ENCODE assay signal across 28 cellular contexts in the genomic region with DNA sequence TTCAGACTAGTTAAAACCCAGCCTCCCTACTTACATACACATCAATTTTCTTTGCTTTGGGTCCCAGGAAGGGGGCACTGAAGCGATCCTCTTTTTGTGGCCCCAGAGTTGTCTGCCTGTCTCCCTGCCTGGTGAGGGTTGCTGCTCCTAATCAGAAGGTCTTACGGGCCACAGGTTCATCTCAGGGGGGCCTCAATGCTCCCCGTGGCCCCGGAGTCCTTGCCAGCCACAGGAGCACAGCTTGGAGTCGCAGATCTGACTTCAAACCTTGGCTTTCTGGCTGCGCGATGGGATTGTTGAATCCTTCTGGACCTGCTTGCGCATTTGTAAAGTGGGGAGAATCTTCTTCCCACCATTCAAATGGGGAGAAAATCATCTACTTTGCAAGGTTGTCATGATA. TPM values are rescaled to one million over a fixed set of nuclear protein-coding genes. Genes with fewer than 3 reads are reported as not detected.
DNase-seq lines count a peak whose midpoint lies in the region; ATAC-seq, FAIRE-seq and TF ChIP-seq lines count a peak whose summit lies in the region.
"Had no signal": no experiment of that assay in that cellular context is flagged by ENCODE, and none has a peak within 500 bp of the region (broad histone marks: within the 10 kb centered on the region; RNA-seq: fewer than 3 reads in every experiment).

No MANE protein-coding gene starts in this region.

- H3K9me2 ChIP-seq in GM23338 (ENCODE audit: insufficient read depth): peaks cover 3% of the 10 kb centered on the region; the same call in 1 of the 2 replicates

- H3K4me1 ChIP-seq in GM23338 (ENCODE audit: insufficient read depth) (peaks cover 29% of the 10 kb centered on the region), astrocyte (ENCODE audit: insufficient read depth, low read length) (peaks cover 24% of the 10 kb centered on the region), iPS-20b (ENCODE audit: insufficient read depth, low read length) (peaks cover 10% of the 10 kb centered on the region; the same call in 1 of the 2 replicates), thoracic aorta (ENCODE audit: control insufficient read depth in 1 of 2, low read depth in 2 of 2) (peaks cover 55 to 86% of the 10 kb centered on the region in 2 donors)
- H3K4me1 ChIP-seq: foreskin keratinocyte, pancreas had no signal

- H2AFZ ChIP-seq in GM23338: peak overlapping the region; percentile 94
- H2AFZ ChIP-seq in astrocyte (ENCODE audit: low read depth, low read length): no peak overlapping the region

- DNase-seq in GM23338 (ENCODE audit: low spot score) (no peak), astrocyte (ENCODE audit: low read depth) (no peak), thoracic aorta (ENCODE audit: low spot score) (no peak), NCI-H446 (lab: John Stamatoyannopoulos, UW) (no peak)
- DNase-seq: activated CD4-positive, alpha-beta T cell treated with anti-CD3 and anti-CD28 coated beads, Interleukin-2, amount 10 ng/mL, durations not matched to agents 7 days and 5 days; activated gamma-delta T cell; activated naive CD8-positive, alpha-beta T cell treated with anti-CD3 and anti-CD28 coated beads, Interleukin-2, amount 50 U/mL, for 24 hours; activated T-cell treated with anti-CD3 and anti-CD28 coated beads, Interleukin-2, amount 50 U/mL, for 24 hours; effector memory CD4-positive, alpha-beta T cell; foreskin keratinocyte; hippocampal formation; NCI-H1092 treated with DMSO at 0.1 percent for 48 hours; NCI-H187 treated with DMSO at 0.1 percent for 48 hours; NCI-H526; retina; SIG-M5; stimulated activated CD4-positive, alpha-beta T cell treated with anti-CD3 and anti-CD28 coated beads, Interleukin-4, amount 100 ng/mL, for 1 hour; stimulated activated naive B cell treated with anti-CD40 and anti-IgM and Interleukin-4, amounts not matched to agents 10 μg/mL and 1 μg/mL and 100 μg/mL, for 72 hours had no signal

- H3K9ac ChIP-seq in astrocyte (ENCODE audit: low read length) (peak overlapping the region; percentile 58), iPS-20b (ENCODE audit: low read depth, low read length) (no peak overlapping the region)

- H4K20me1 ChIP-seq in GM23338 (replicated peaks; ENCODE audit: insufficient read depth) (no peaks in the 10 kb centered on the region), astrocyte (ENCODE audit: insufficient read depth, low read length) (no peaks in the 10 kb centered on the region)

- H3F3A ChIP-seq in GM23338 (replicated peaks; ENCODE audit: low read depth): no peaks in the 10 kb centered on the region

- H3K4me3 ChIP-seq in GM23338 (peak overlapping the region; percentile 18; the same call in 1 of the 2 replicates), astrocyte (ENCODE audit: insufficient read depth, low read depth, low read length) (no peak overlapping the region), iPS-20b (ENCODE audit: low read length) (0 out of 2 replicates have a peak overlapping the region, but pooled peaks have one; percentile 22), thoracic aorta (peak overlapping the region; percentile 46)
- H3K4me3 ChIP-seq: body of pancreas, lung, pancreas had no signal

- H3K9me3 ChIP-seq in astrocyte (ENCODE audit: insufficient read depth, low read depth, low read length): peaks cover 3% of the 10 kb centered on the region
- no peaks in the 10 kb centered on the region for H3K9me3 ChIP-seq in iPS-20b (ENCODE audit: insufficient read depth, low read depth, low read length)
- H3K9me3 ChIP-seq in thoracic aorta: no peaks in the 10 kb centered on the region
- H3K9me3 ChIP-seq: body of pancreas, pancreas had no signal

- H3K27ac ChIP-seq in GM23338 (ENCODE audit: low read depth) (no peak overlapping the region), astrocyte (ENCODE audit: low read depth, low read length) (peak overlapping the region; percentile 87), iPS-20b (ENCODE audit: low read length) (no peak overlapping the region), thoracic aorta (peak overlapping the region; percentile 98)
- H3K27ac ChIP-seq: foreskin keratinocyte, VCaP had no signal

- no peak for FAIRE-seq in astrocyte (lab: Jason Lieb, UNC)
- FAIRE-seq: H54, islet of Langerhans, pancreas had no signal

- H3K27ac Mint-ChIP-seq in GM23338 (no peak overlapping the region), astrocyte (ENCODE audit: unreplicated experiment) (no peak overlapping the region)
- H3K27ac Mint-ChIP-seq: activated CD4-positive, alpha-beta T cell treated with anti-CD3 and anti-CD28 coated beads, Interleukin-2, amount 10 ng/mL, durations not matched to agents 7 days and 5 days; activated naive CD8-positive, alpha-beta T cell treated with anti-CD3 and anti-CD28 coated beads, Interleukin-2, amount 50 U/mL, for 24 hours; activated T-cell treated with anti-CD3 and anti-CD28 coated beads, Interleukin-2, amount 50 U/mL, for 24 hours had no signal

- peak overlapping the region; percentile 3; the same call in 1 of the 3 replicates for H3K4me3 Mint-ChIP-seq in GM23338
- H3K4me3 Mint-ChIP-seq in astrocyte (ENCODE audit: unreplicated experiment): no peak overlapping the region
- H3K4me3 Mint-ChIP-seq: activated CD4-positive, alpha-beta T cell treated with anti-CD3 and anti-CD28 coated beads, Interleukin-2, amount 10 ng/mL, durations not matched to agents 7 days and 5 days; activated naive CD8-positive, alpha-beta T cell treated with anti-CD3 and anti-CD28 coated beads, Interleukin-2, amount 50 U/mL, for 24 hours; activated T-cell treated with anti-CD3 and anti-CD28 coated beads, Interleukin-2, amount 50 U/mL, for 24 hours; stimulated activated naive B cell treated with anti-CD40 and anti-IgM and Interleukin-4, amounts not matched to agents 10 μg/mL and 1 μg/mL and 100 μg/mL, for 72 hours had no signal

- TF ChIP-seq CTCF in GM23338 (conservative IDR thresholded peaks at IDR 0.05; ENCODE audit: low read depth in 2 of 2) (no peak), astrocyte (IDR thresholded peaks at IDR 0.05; ENCODE audit: insufficient read depth, low read depth, low read length) (no peak), thoracic aorta (IDR thresholded peaks at IDR 0.05) (no peak)

- H3K36me3 Mint-ChIP-seq in GM23338 (ENCODE audit: low read depth) (no peaks in the 10 kb centered on the region; the same call in 2 of the 3 replicates), astrocyte (ENCODE audit: low read depth, unreplicated experiment) (no peaks in the 10 kb centered on the region)

- H3K36me3 ChIP-seq in GM23338 (ENCODE audit: insufficient read depth): no peaks in the 10 kb centered on the region
- no peaks in the 10 kb centered on the region for H3K36me3 ChIP-seq in astrocyte (ENCODE audit: insufficient read depth, low read length)
- no peaks in the 10 kb centered on the region for H3K36me3 ChIP-seq in iPS-20b (ENCODE audit: insufficient read depth, low read depth, low read length)
- H3K36me3 ChIP-seq in thoracic aorta: no peaks in the 10 kb centered on the region
- H3K36me3 ChIP-seq: pancreas had no signal

- H3K4me2 ChIP-seq in GM23338 (peak overlapping the region; percentile 62), astrocyte (ENCODE audit: low read length) (peak overlapping the region; percentile 61)

- H3K4me1 Mint-ChIP-seq in GM23338 (peaks cover 22% of the 10 kb centered on the region), astrocyte (ENCODE audit: low read depth, unreplicated experiment) (peaks cover 7% of the 10 kb centered on the region)
- H3K4me1 Mint-ChIP-seq: activated CD4-positive, alpha-beta T cell treated with anti-CD3 and anti-CD28 coated beads, Interleukin-2, amount 10 ng/mL, durations not matched to agents 7 days and 5 days; activated naive CD8-positive, alpha-beta T cell treated with anti-CD3 and anti-CD28 coated beads, Interleukin-2, amount 50 U/mL, for 24 hours had no signal

- ATAC-seq in GM23338 (peak; percentile 21), thoracic aorta (ENCODE audit: insufficient number of reproducible peaks, low FRiP score, low read depth) (no peak), GM19397 (IDR thresholded peaks at IDR 0.05; ENCODE audit: unreplicated experiment) (no peak), HG03139 (IDR thresholded peaks at IDR 0.05; ENCODE audit: unreplicated experiment) (no peak)
- ATAC-seq: activated naive CD8-positive, alpha-beta T cell treated with anti-CD3 and anti-CD28 coated beads, Interleukin-2, amount 50 U/mL, for 24 hours; foreskin keratinocyte; Panc1; stimulated activated naive B cell treated with anti-CD40 and anti-IgM and Interleukin-4, amounts not matched to agents 10 μg/mL and 1 μg/mL and 100 μg/mL, for 72 hours had no signal

- H3K9me3 Mint-ChIP-seq in GM23338: peaks cover 9% of the 10 kb centered on the region; the same call in 1 of the 3 replicates
- no peaks in the 10 kb centered on the region for H3K9me3 Mint-ChIP-seq in astrocyte (ENCODE audit: unreplicated experiment)
- H3K9me3 Mint-ChIP-seq: activated CD4-positive, alpha-beta T cell treated with anti-CD3 and anti-CD28 coated beads, Interleukin-2, amount 10 ng/mL, durations not matched to agents 7 days and 5 days; activated T-cell treated with anti-CD3 and anti-CD28 coated beads, Interleukin-2, amount 50 U/mL, for 24 hours had no signal

- H3K27me3 ChIP-seq in GM23338 (ENCODE audit: insufficient read depth) (no peaks in the 10 kb centered on the region), astrocyte (ENCODE audit: insufficient read depth, low read length) (no peaks in the 10 kb centered on the region), iPS-20b (ENCODE audit: insufficient read depth, low read length) (no peaks in the 10 kb centered on the region), thoracic aorta (replicated peaks; ENCODE audit: insufficient read depth) (no peaks in the 10 kb centered on the region)
- H3K27me3 ChIP-seq: body of pancreas had no signal

- H3K79me2 ChIP-seq in GM23338 (replicated peaks; ENCODE audit: insufficient read depth) (no peaks in the 10 kb centered on the region), astrocyte (ENCODE audit: insufficient read depth, low read length) (no peaks in the 10 kb centered on the region)

- peaks cover 9% of the 10 kb centered on the region for H3K27me3 Mint-ChIP-seq in GM23338 (ENCODE audit: insufficient read depth, low read depth, poor library complexity)
- peaks cover 11% of the 10 kb centered on the region for H3K27me3 Mint-ChIP-seq in astrocyte (ENCODE audit: low read depth, unreplicated experiment)

TF ChIP-seq in GM23338, 12 proteins besides CTCF, POLR2A, EP300 and RAD21 (continues in another document):
- TF ChIP-seq EZH2phosphoT487 (IDR thresholded peaks at IDR 0.05; ENCODE audit: unreplicated experiment) (no peak), CREB1 (CRISPR knock-in tag; IDR thresholded peaks at IDR 0.05; ENCODE audit: low read depth) (no peak)

RNA-seq across cellular contexts. Expression of a gene that starts 44.8 kb away (rescaled TPM):
- total RNA-seq in GM23338 (2014; rRNA removed; shearing (Covaris generic)): 230 and 246 TPM in 2 replicates
- 78.1 and 89.5 TPM in 2 replicates for polyA plus RNA-seq in GM23338 (2016; fragmentation: Nextera tagmentation; extraction: Ambion mirVana)
- total RNA-seq in astrocyte (125 and 150 TPM in 2 replicates), thoracic aorta (1,000 to 10,000 TPM; 1,436 to 1,719 TPM)

Comparison
In these comparisons a context has a peak if more than half of its experiments do, and no peak if none do; other contexts are left out.
1. H3K27ac ChIP-seq: peak in astrocyte (single experiment) and thoracic aorta (2 of 2); none in GM23338 (single experiment) and iPS-20b (single experiment).